Comparison of ENCODE assay signal across 19 cellular contexts in genomic region chr15:52031542-52031941, GRCh38. TPM values are rescaled to one million over a fixed set of nuclear protein-coding genes. Genes with fewer than 3 reads are reported as not detected.
DNase-seq lines count a peak whose midpoint lies in the region; ATAC-seq and TF ChIP-seq lines count a peak whose summit lies in the region.
"Had no signal": no experiment of that assay in that cellular context is flagged by ENCODE, and none has a peak within 500 bp of the region (broad histone marks: within the 10 kb centered on the region; RNA-seq: fewer than 3 reads in every experiment).

No MANE protein-coding gene starts in this region.

- H3K4me1 ChIP-seq in colonic mucosa (peaks cover 3% of the 10 kb centered on the region), mucosa of descending colon (ENCODE audit: low read depth) (peaks cover 7% of the 10 kb centered on the region), thyroid gland (peaks cover 7 to 14% of the 10 kb centered on the region in 2 donors)

- TF ChIP-seq CTCF in NB4 (IDR thresholded peaks at IDR 0.05; ENCODE audit: low read depth, low read length): no peak
- no peak for TF ChIP-seq CTCF in colonic mucosa (IDR thresholded peaks at IDR 0.05)
- no peak for TF ChIP-seq CTCF in mucosa of descending colon (IDR thresholded peaks at IDR 0.05)
- TF ChIP-seq CTCF in thyroid gland (IDR thresholded peaks at IDR 0.05): no peak

- H3K9me3 ChIP-seq in colonic mucosa (no peaks in the 10 kb centered on the region), mucosa of descending colon (peaks cover 10% of the 10 kb centered on the region), thyroid gland (no peaks in the 10 kb centered on the region)
- H3K9me3 ChIP-seq: Peyer's patch had no signal

- WGBS in thyroid gland, 2 donors: 95 to 96% methylated on average over 7 of the region's 7 CpGs

- DNase-seq in ELR (ENCODE audit: low read depth) (peak; percentile 44), NB4 (ENCODE audit: low read depth) (peak; percentile 49), colonic mucosa (peak; percentile 31), mucosa of descending colon (no peak), thyroid gland (no peak), medulla oblongata (ENCODE audit: extremely low spot score) (no peak)
- DNase-seq in central memory CD4-positive, alpha-beta T cell: no peak
- DNase-seq: activated CD4-positive, CD25-positive, alpha-beta regulatory T cell treated with anti-CD3 and anti-CD28 coated beads, Interleukin-2, amount 50 U/mL, for 72 hours; DMS79 treated with DMSO at 0.1 percent for 48 hours; NCI-H1092 treated with DMSO at 0.1 percent for 48 hours; NCI-H2107; NCI-H524 treated with DMSO at 0.1 percent for 48 hours; Peyer's patch; stimulated activated naive CD4-positive, alpha-beta T cell treated with Interleukin-2 at 50 U/mL for 16 hours; T-helper 9 cell; tibial artery had no signal

- no peaks in the 10 kb centered on the region for H3K36me3 ChIP-seq in colonic mucosa
- H3K36me3 ChIP-seq in mucosa of descending colon (ENCODE audit: low read depth): no peaks in the 10 kb centered on the region
- no peaks in the 10 kb centered on the region for H3K36me3 ChIP-seq in thyroid gland
- H3K36me3 ChIP-seq: Peyer's patch, tibial artery had no signal

- H3K9ac ChIP-seq in colonic mucosa (ENCODE audit: low read depth in 2 of 2, low read length in 2 of 2): no peak overlapping the region

- H3K27ac ChIP-seq in colonic mucosa: no peak overlapping the region
- H3K27ac ChIP-seq in thyroid gland: no peak overlapping the region
- H3K27ac ChIP-seq: gastroesophageal sphincter, HL-60, Peyer's patch, tibial artery had no signal

- ATAC-seq in mucosa of descending colon (peak; percentile 95), HG02884 (IDR thresholded peaks at IDR 0.05; ENCODE audit: unreplicated experiment) (no peak)
- ATAC-seq: gastroesophageal sphincter had no signal

- TF ChIP-seq POLR2A in NB4 (IDR thresholded peaks at IDR 0.05; ENCODE audit: extremely low read depth, insufficient read length): no peak
- no peak for TF ChIP-seq POLR2A in thyroid gland (IDR thresholded peaks at IDR 0.05)

- no peaks in the 10 kb centered on the region for H3K27me3 ChIP-seq in colonic mucosa
- H3K27me3 ChIP-seq in thyroid gland: no peaks in the 10 kb centered on the region
- H3K27me3 ChIP-seq: gastroesophageal sphincter, Peyer's patch, tibial artery had no signal

- H3K4me3 ChIP-seq in NB4 (ENCODE audit: low read depth, low read length): no peak overlapping the region
- H3K4me3 ChIP-seq in colonic mucosa: no peak overlapping the region
- H3K4me3 ChIP-seq in mucosa of descending colon: no peak overlapping the region
- H3K4me3 ChIP-seq in thyroid gland (replicated peaks in 1 of 3): no peak overlapping the region
- H3K4me3 ChIP-seq: gastroesophageal sphincter, Peyer's patch, tibial artery had no signal

- intact Hi-C loops in colonic mucosa (cut with DNase I): no loop called here
- intact Hi-C loops in mucosa of descending colon (cut with DNase I, micrococcal nuclease): no loop called here
- intact Hi-C loops in thyroid gland (cut with DNase I): loop anchor here (10.0 kb wide), 1 partner anchor 57 kb away; the partner anchor contains the start of gene LEO1

RNA-seq across cellular contexts. Expression of gene MAPK6, which starts 12.5 kb away (rescaled TPM):
- total RNA-seq in colonic mucosa (10 to 100 TPM; 47.5 to 71.9 TPM), mucosa of descending colon (10 to 100 TPM; 47.6 to 86.8 (median 73.9) TPM), thyroid gland (10 to 100 TPM; 27.3 to 61.3 (median 30.9) TPM)

RNA-seq across cellular contexts. Expression of gene LEO1, which starts 60.0 kb away (rescaled TPM):
- 10 to 100 TPM; 23.6 to 29.3 TPM for total RNA-seq in colonic mucosa
- total RNA-seq in mucosa of descending colon: 10 to 100 TPM; 21.3 to 26.6 (median 26.3) TPM
- 10 to 100 TPM; 13.2 to 26.9 (median 19.5) TPM for total RNA-seq in thyroid gland

Comparison
In these comparisons a context has a peak if more than half of its experiments do, and no peak if none do; other contexts are left out.
1. DNase-seq: peak in ELR (single experiment), NB4 (single experiment) and colonic mucosa (single experiment); none in mucosa of descending colon (0 of 3), central memory CD4-positive, alpha-beta T cell (single experiment), thyroid gland (0 of 2) and medulla oblongata (single experiment).